Comparison of ENCODE assay signal across 9 cellular contexts in the genomic region with DNA sequence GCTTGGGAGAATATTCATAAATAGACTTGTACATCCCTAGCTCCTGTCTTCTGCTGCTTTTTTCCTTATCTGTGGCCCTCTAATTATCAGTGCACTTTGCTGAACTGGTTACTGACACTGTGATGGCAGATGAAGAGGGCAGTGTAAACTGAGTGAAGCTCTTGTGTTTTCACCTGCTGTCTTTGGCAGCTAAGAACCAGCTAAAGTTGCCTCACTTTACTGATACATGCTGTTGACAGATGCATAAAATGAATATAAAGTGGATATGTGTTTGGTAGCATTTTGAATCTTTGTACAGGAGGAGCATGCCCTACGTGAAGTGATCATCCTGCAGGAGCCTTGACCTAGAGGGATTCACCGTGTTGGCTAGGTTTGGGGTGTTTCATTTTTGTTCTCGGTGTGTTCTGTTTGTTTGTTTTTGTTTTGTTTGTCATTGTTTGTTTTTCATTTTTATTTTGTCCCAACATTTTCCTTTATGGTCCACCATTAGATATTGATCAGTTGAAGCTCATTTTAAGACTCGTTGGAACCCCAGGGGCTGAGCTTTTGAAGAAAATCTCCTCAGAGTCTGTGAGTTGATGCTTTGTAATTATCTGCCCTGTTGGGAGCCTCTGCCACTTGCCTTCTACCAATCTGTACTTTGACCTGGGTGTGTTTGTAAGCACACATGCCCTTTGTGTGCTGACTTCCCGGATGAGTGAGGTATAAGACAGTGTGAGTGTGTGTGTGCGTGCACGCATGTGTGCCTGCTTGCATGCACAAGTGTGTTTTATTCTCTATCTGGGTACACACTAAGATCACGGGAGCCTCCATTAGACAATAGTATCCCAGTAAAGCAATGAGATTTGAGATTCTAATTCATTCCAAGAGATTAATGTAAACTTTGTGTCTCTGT. TPM values are rescaled to one million over a fixed set of nuclear protein-coding genes. Genes with fewer than 3 reads are reported as not detected.
DNase-seq lines count a peak whose midpoint lies in the region; ATAC-seq, FAIRE-seq and TF ChIP-seq lines count a peak whose summit lies in the region.
"Had no signal": no experiment of that assay in that cellular context is flagged by ENCODE, and none has a peak within 500 bp of the region (broad histone marks: within the 10 kb centered on the region; RNA-seq: fewer than 3 reads in every experiment).

No MANE protein-coding gene starts in this region.

- H3K9ac ChIP-seq in Karpas-422 (ENCODE audit: low read length), result no peak overlapping the region

- peaks cover 19% of the 10 kb centered on the region for H3F3A ChIP-seq in PC-9 (ENCODE audit: insufficient read depth, low read depth)

- TF ChIP-seq CTCF in pancreas (IDR thresholded peaks at IDR 0.05) (no peak), PC-9 (conservative IDR thresholded peaks at IDR 0.05) (no peak; the same call in 1 of the 2 replicates)

- peaks cover 37% of the 10 kb centered on the region for H3K4me1 Mint-ChIP-seq in activated CD4-positive, alpha-beta T cell treated with anti-CD3 and anti-CD28 coated beads, Interleukin-2, amount 10 ng/mL, durations not matched to agents 7 days and 5 days

- no TSS peak for BruUV-seq in PC-9 (replicated peaks; lab: Mats Ljungman, UMichigan)

- H3K4me3 Mint-ChIP-seq in activated CD4-positive, alpha-beta T cell treated with anti-CD3 and anti-CD28 coated beads, Interleukin-2, amount 10 ng/mL, durations not matched to agents 7 days and 5 days, result no peak overlapping the region

- H3K9me2 ChIP-seq in Karpas-422 (replicated peaks; ENCODE audit: insufficient read depth, low read length) (no peaks in the 10 kb centered on the region), PC-9 (ENCODE audit: insufficient read depth) (no peaks in the 10 kb centered on the region)

- POLR2A ChIA-PET in activated CD4-positive, alpha-beta T cell treated with anti-CD3 and anti-CD28 coated beads, Interleukin-2, amount 10 ng/mL, durations not matched to agents 7 days and 5 days (lab: Charles Lee), result no interaction called here
- POLR2A ChIA-PET in PC-9 (lab: Charles Lee; ENCODE audit: unreplicated experiment), result no interaction called here

- H3K27ac Mint-ChIP-seq in activated CD4-positive, alpha-beta T cell treated with anti-CD3 and anti-CD28 coated beads, Interleukin-2, amount 10 ng/mL, durations not matched to agents 7 days and 5 days, result peak overlapping the region; percentile 27

- intact Hi-C loops in pancreas (cut with DNase I) (loop anchor here in 2 of 3 donors (2.0 to 10.0 kb wide), 2 partner anchors 69 to 71 kb away; a partner anchor contains a TSS), PC-9 (cut with micrococcal nuclease; ENCODE audit: unreplicated experiment) (loop anchor here (1.0 to 10.0 kb wide), 5 partner anchors 68 to 801 kb away; a partner anchor contains a TSS)

- peak overlapping the region; percentile 16 for H3K27ac ChIP-seq in KOPT-K1 (ENCODE audit: low read depth, low read length, poor library complexity, severe bottlenecking)
- peak overlapping the region; percentile 45 for H3K27ac ChIP-seq in effector memory CD4-positive, alpha-beta T cell (ENCODE audit: insufficient read depth, low read length, poor library complexity, severe bottlenecking)
- no peak overlapping the region for H3K27ac ChIP-seq in pancreas
- no peak overlapping the region for H3K27ac ChIP-seq in Karpas-422 (ENCODE audit: low read length)
- no peak overlapping the region for H3K27ac ChIP-seq in PC-9
- H3K27ac ChIP-seq: lower lobe of right lung had no signal

- no peaks in the 10 kb centered on the region for H3K9me3 ChIP-seq in KOPT-K1 (ENCODE audit: insufficient read depth, low read length, poor library complexity, severe bottlenecking)
- no peaks in the 10 kb centered on the region for H3K9me3 ChIP-seq in effector memory CD4-positive, alpha-beta T cell (ENCODE audit: control insufficient read depth, low read length)
- no peaks in the 10 kb centered on the region for H3K9me3 ChIP-seq in pancreas
- no peaks in the 10 kb centered on the region for H3K9me3 ChIP-seq in Karpas-422 (ENCODE audit: low read length)
- H3K9me3 ChIP-seq in PC-9 (ENCODE audit: insufficient read depth, low read depth), result no peaks in the 10 kb centered on the region
- H3K9me3 ChIP-seq: lower lobe of right lung had no signal

- DNase-seq in activated CD4-positive, alpha-beta T cell treated with anti-CD3 and anti-CD28 coated beads, Interleukin-2, amount 10 ng/mL, durations not matched to agents 7 days and 5 days, result no peak
- no peak for DNase-seq in activated CD4-positive, alpha-beta T cell treated with anti-CD3 and anti-CD28 coated beads, Interleukin-2, amount 50 U/mL, for 1 hour
- DNase-seq in effector memory CD4-positive, alpha-beta T cell, result no peak
- DNase-seq in pancreas, result no peak
- DNase-seq in Karpas-422, result no peak
- no peak for DNase-seq in PC-9

- peaks cover 18% of the 10 kb centered on the region for H3K36me3 Mint-ChIP-seq in activated CD4-positive, alpha-beta T cell treated with anti-CD3 and anti-CD28 coated beads, Interleukin-2, amount 10 ng/mL, durations not matched to agents 7 days and 5 days (ENCODE audit: low read depth)

- H3K4me2 ChIP-seq in Karpas-422 (ENCODE audit: low read depth, low read length, poor library complexity, severe bottlenecking) (no peak overlapping the region), PC-9 (no peak overlapping the region)

- 54 to 60% methylated on average over 8 of the region's 8 CpGs for WGBS in pancreas, 2 donors

- H2AFZ ChIP-seq in Karpas-422 (ENCODE audit: low read length), result no peak overlapping the region
- no peak overlapping the region for H2AFZ ChIP-seq in PC-9

- no peaks in the 10 kb centered on the region for H3K9me3 Mint-ChIP-seq in activated CD4-positive, alpha-beta T cell treated with anti-CD3 and anti-CD28 coated beads, Interleukin-2, amount 10 ng/mL, durations not matched to agents 7 days and 5 days

- H3K27me3 ChIP-seq in effector memory CD4-positive, alpha-beta T cell (replicated peaks; ENCODE audit: control insufficient read depth, insufficient read depth, low read length, poor library complexity, severe bottlenecking), result no peaks in the 10 kb centered on the region
- no peaks in the 10 kb centered on the region for H3K27me3 ChIP-seq in pancreas
- no peaks in the 10 kb centered on the region for H3K27me3 ChIP-seq in Karpas-422 (ENCODE audit: low read length)
- H3K27me3 ChIP-seq in PC-9 (ENCODE audit: insufficient read depth, low read depth), result no peaks in the 10 kb centered on the region

- H3K27me3 Mint-ChIP-seq in activated CD4-positive, alpha-beta T cell treated with anti-CD3 and anti-CD28 coated beads, Interleukin-2, amount 10 ng/mL, durations not matched to agents 7 days and 5 days, result no peaks in the 10 kb centered on the region

- H4K20me1 ChIP-seq in Karpas-422 (ENCODE audit: insufficient read depth, low read depth, low read length), result no peaks in the 10 kb centered on the region
- H4K20me1 ChIP-seq in PC-9 (ENCODE audit: insufficient read depth), result no peaks in the 10 kb centered on the region

- H3K36me3 ChIP-seq in KOPT-K1 (ENCODE audit: insufficient read depth, low read length), result peaks cover 47% of the 10 kb centered on the region
- no peaks in the 10 kb centered on the region for H3K36me3 ChIP-seq in effector memory CD4-positive, alpha-beta T cell (ENCODE audit: control insufficient read depth, insufficient read depth, low read length)
- no peaks in the 10 kb centered on the region for H3K36me3 ChIP-seq in pancreas
- H3K36me3 ChIP-seq in Karpas-422 (ENCODE audit: insufficient read depth, low read length), result peaks cover 6% of the 10 kb centered on the region; the same call in 1 of the 2 replicates
- peaks cover 13% of the 10 kb centered on the region for H3K36me3 ChIP-seq in PC-9 (ENCODE audit: low read depth)

- FAIRE-seq in pancreas (lab: Jason Lieb, UNC), result no peak

- H3K4me3 ChIP-seq in effector memory CD4-positive, alpha-beta T cell (ENCODE audit: insufficient read depth, low read depth, low read length, poor library complexity, severe bottlenecking), result no peak overlapping the region
- H3K4me3 ChIP-seq in pancreas, result no peak overlapping the region
- no peak overlapping the region for H3K4me3 ChIP-seq in Karpas-422 (ENCODE audit: low read length)
- H3K4me3 ChIP-seq in PC-9, result no peak overlapping the region
- H3K4me3 ChIP-seq: lower lobe of right lung had no signal

- H3K79me2 ChIP-seq in Karpas-422 (ENCODE audit: low read length) (peaks cover 10% of the 10 kb centered on the region; the same call in 1 of the 2 replicates), PC-9 (ENCODE audit: low read depth) (no peaks in the 10 kb centered on the region)

- CTCF ChIA-PET in activated CD4-positive, alpha-beta T cell treated with anti-CD3 and anti-CD28 coated beads, Interleukin-2, amount 10 ng/mL, durations not matched to agents 7 days and 5 days (lab: Charles Lee), result interaction anchor here (0.5 to 5.9 kb wide), 21 partner anchors 8 to 1597 kb away, joined by 3 to 45 read pairs (median 4); a partner anchor contains a TSS
- CTCF ChIA-PET in PC-9 (lab: Charles Lee), result interaction anchor here (1.0 to 1.6 kb wide), 2 partner anchors 25 to 68 kb away, joined by 4 to 7 read pairs; a partner anchor contains a TSS

- H3K4me1 ChIP-seq in effector memory CD4-positive, alpha-beta T cell (ENCODE audit: control insufficient read depth, insufficient read depth, low read length, poor library complexity, severe bottlenecking), result peaks cover 16% of the 10 kb centered on the region
- H3K4me1 ChIP-seq in pancreas (peaks cover 0 to 6% (median 0%) of the 10 kb centered on the region in 3 donors), Karpas-422 (ENCODE audit: low read length) (peaks cover 22% of the 10 kb centered on the region), PC-9 (replicated peaks; ENCODE audit: insufficient read depth) (no peaks in the 10 kb centered on the region; the same call in 1 of the 2 replicates)

- ATAC-seq in pancreas, result peak; percentile 11 to 70 (median 66)
- ATAC-seq in esophagus mucosa, result no peak

RNA-seq across cellular contexts. Expression of a gene that starts 34.6 kb away (rescaled TPM):
- 10 to 100 TPM; 29.3 to 29.9 TPM for total RNA-seq in activated CD4-positive, alpha-beta T cell treated with anti-CD3 and anti-CD28 coated beads, Interleukin-2, amount 10 ng/mL, durations not matched to agents 7 days and 5 days
- 10 to 100 TPM; 29.9 to 46.3 (median 34.3) TPM for total RNA-seq in pancreas
- polyA plus RNA-seq in pancreas, result 10 to 100 TPM; 20.2 to 28.9 TPM
- total RNA-seq in Karpas-422 (2014; rRNA removed; shearing (Covaris generic); ENCODE audit: low replicate concordance), result 1.6 and 2.1 TPM in 2 replicates
- total RNA-seq in PC-9 (2021), result 141 and 146 TPM in 2 replicates
- total RNA-seq in esophagus mucosa, result 97.9 TPM

Comparison
In these comparisons a context has a peak if more than half of its experiments do, and no peak if none do; other contexts are left out.
1. H3K27ac ChIP-seq: peak in KOPT-K1 (single experiment) and effector memory CD4-positive, alpha-beta T cell (single experiment); none in pancreas (0 of 4), Karpas-422 (single experiment) and PC-9 (single experiment).